ENCODE assay signal across 15 cellular contexts in the genomic region with DNA sequence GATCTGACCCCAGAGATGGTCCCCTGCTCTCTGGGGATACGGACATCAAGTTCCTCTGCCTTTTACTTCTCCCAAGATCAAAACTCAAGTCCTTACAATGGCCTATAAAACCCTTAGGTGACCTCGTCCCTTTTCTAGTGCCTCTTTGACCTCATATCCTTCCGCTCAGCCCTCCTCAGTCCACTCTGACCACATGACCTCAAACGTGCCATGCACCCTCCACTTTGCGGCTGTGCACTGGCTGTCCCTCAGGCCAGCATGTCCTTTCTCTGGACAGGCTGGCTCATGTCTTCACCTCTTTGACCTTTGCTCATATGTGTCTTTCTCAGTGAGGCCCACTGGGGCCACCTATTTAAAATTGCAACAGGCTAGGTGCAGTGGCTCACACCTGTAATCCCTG. TPM values are rescaled to one million over a fixed set of nuclear protein-coding genes. Genes with fewer than 3 reads are reported as not detected.
DNase-seq lines count a peak whose midpoint lies in the region; ATAC-seq and TF ChIP-seq lines count a peak whose summit lies in the region.
"Had no signal": no experiment of that assay in that cellular context is flagged by ENCODE, and none has a peak within 500 bp of the region (broad histone marks: within the 10 kb centered on the region; RNA-seq: fewer than 3 reads in every experiment).

No MANE protein-coding gene starts in this region.

- intact Hi-C loops in CD4-positive, alpha-beta memory T cell (cut with micrococcal nuclease): loop anchor here (5.0 kb wide), 1 partner anchor 275 kb away; the partner anchor contains the start of genes NCBP1 and TSTD2
- intact Hi-C loops in adrenal gland (cut with DNase I): no loop called here

- peaks cover 100% of the 10 kb centered on the region for H3K4me1 ChIP-seq in CD4-positive, alpha-beta memory T cell (ENCODE audit: insufficient read depth, low read length)
- H3K4me1 ChIP-seq in Loucy (ENCODE audit: insufficient read depth, low read length, poor library complexity, severe bottlenecking): peaks cover 31% of the 10 kb centered on the region
- peaks cover 73 to 78% of the 10 kb centered on the region in 2 experiments for H3K4me1 ChIP-seq in neutrophil (ENCODE audit: control insufficient read depth in 1 of 2, insufficient read depth in 1 of 2, low read depth in 1 of 2, low read length in 1 of 2)
- peaks cover 23 to 29% of the 10 kb centered on the region in 2 donors for H3K4me1 ChIP-seq in adrenal gland (replicated peaks in 1 of 2)

- H3K27ac ChIP-seq in CD4-positive, alpha-beta memory T cell (ENCODE audit: low read depth, low read length): peak overlapping the region; percentile 73
- peak overlapping the region; percentile 94 for H3K27ac ChIP-seq in neutrophil
- H3K27ac ChIP-seq in adrenal gland: peak overlapping the region in 2 of 5 donors; percentile 84 to 85
- H3K27ac ChIP-seq: PC-9 had no signal

- peak overlapping the region; percentile 93 to 99 (median 98) for H3K27ac Mint-ChIP-seq in CD4-positive, alpha-beta memory T cell
- peak overlapping the region; percentile 95 for H3K27ac Mint-ChIP-seq in central memory CD8-positive, alpha-beta T cell (ENCODE audit: low read depth)
- H3K27ac Mint-ChIP-seq: progenitor cell of endocrine pancreas had no signal

- peaks cover 40 to 57% of the 10 kb centered on the region in 2 donors for H3K36me3 Mint-ChIP-seq in CD4-positive, alpha-beta memory T cell
- peaks cover 38% of the 10 kb centered on the region for H3K36me3 Mint-ChIP-seq in central memory CD8-positive, alpha-beta T cell (ENCODE audit: insufficient read depth)

- no peaks in the 10 kb centered on the region for H3K9me3 ChIP-seq in CD4-positive, alpha-beta memory T cell (ENCODE audit: control insufficient read depth in 1 of 2, low read length in 2 of 2)
- H3K9me3 ChIP-seq in Loucy (ENCODE audit: insufficient read depth, low read depth, low read length) (no peaks in the 10 kb centered on the region), neutrophil (no peaks in the 10 kb centered on the region), adrenal gland (replicated peaks in 1 of 3) (no peaks in the 10 kb centered on the region)
- H3K9me3 ChIP-seq: mucosa of descending colon had no signal

- peak overlapping the region in 1 of 2 donors; percentile 23 for H3K4me3 ChIP-seq in CD4-positive, alpha-beta memory T cell (ENCODE audit: low read length in 2 of 2)
- H3K4me3 ChIP-seq in Loucy (ENCODE audit: low read length, poor library complexity, severe bottlenecking) (no peak overlapping the region), neutrophil (ENCODE audit: low read depth in 1 of 2, low read length in 1 of 2) (peak overlapping the region; percentile 55 to 57), adrenal gland (no peak overlapping the region)
- H3K4me3 ChIP-seq: mucosa of descending colon, PC-9 had no signal

- ATAC-seq in central memory CD8-positive, alpha-beta T cell (replicated peaks; ENCODE audit: extremely low read depth, poor library complexity, severe bottlenecking): no peak
- ATAC-seq in HG02623 (IDR thresholded peaks at IDR 0.05; ENCODE audit: unreplicated experiment): no peak

- POLR2A ChIA-PET in CD4-positive, alpha-beta memory T cell (lab: Charles Lee; ENCODE audit: partially characterized antibody): interaction anchor here (15.8 kb wide), 1 partner anchor 11 kb away, joined by 746 read pairs; the partner anchor contains the start of gene TRMO
- POLR2A ChIA-PET in GM10248 (lab: Yijun Ruan, JAX): no interaction called here

- H4K20me1 ChIP-seq in Loucy (ENCODE audit: insufficient read depth, low read length, poor library complexity, severe bottlenecking): no peaks in the 10 kb centered on the region

- peak overlapping the region; percentile 62 to 94 (median 86) for H3K4me3 Mint-ChIP-seq in CD4-positive, alpha-beta memory T cell
- peak overlapping the region; percentile 59 for H3K4me3 Mint-ChIP-seq in central memory CD8-positive, alpha-beta T cell

- DNase-seq in CD4-positive, alpha-beta memory T cell: no peak
- DNase-seq in central memory CD8-positive, alpha-beta T cell (ENCODE audit: low spot score in 2 of 2): no peak
- no peak for DNase-seq in adrenal gland
- DNase-seq in GM10248 (ENCODE audit: extremely low spot score): no peak
- DNase-seq: activated CD4-positive, CD25-positive, alpha-beta regulatory T cell treated with anti-CD3 and anti-CD28 coated beads, Interleukin-2, amount 50 U/mL, for 72 hours; glutamatergic neuron; NCI-H1694; NCI-H524 treated with DMSO at 0.1 percent for 48 hours; PC-9 had no signal

- no peak for TF ChIP-seq POLR2A in adrenal gland (IDR thresholded peaks at IDR 0.05)

- H3K27me3 Mint-ChIP-seq in CD4-positive, alpha-beta memory T cell: no peaks in the 10 kb centered on the region
- H3K27me3 Mint-ChIP-seq in central memory CD8-positive, alpha-beta T cell: no peaks in the 10 kb centered on the region
- H3K27me3 Mint-ChIP-seq: progenitor cell of endocrine pancreas had no signal

- 84 to 92% (median 85%) methylated on average over 5 of the region's 5 CpGs for WGBS in adrenal gland, 4 donors

- H3K27me3 ChIP-seq in CD4-positive, alpha-beta memory T cell (ENCODE audit: insufficient read depth, low read length): no peaks in the 10 kb centered on the region
- H3K27me3 ChIP-seq in Loucy (ENCODE audit: insufficient read depth, low read length, poor library complexity, severe bottlenecking) (no peaks in the 10 kb centered on the region), neutrophil (no peaks in the 10 kb centered on the region), adrenal gland (no peaks in the 10 kb centered on the region)

- no peak for TF ChIP-seq CTCF in Loucy (conservative IDR thresholded peaks at IDR 0.05; ENCODE audit: low read length)
- TF ChIP-seq CTCF in neutrophil (IDR thresholded peaks at IDR 0.05): no peak
- TF ChIP-seq CTCF in adrenal gland (IDR thresholded peaks at IDR 0.05): no peak
- no peak for TF ChIP-seq CTCF in GM10248 (IDR thresholded peaks at IDR 0.05; ENCODE audit: control extremely low read depth, extremely low read depth, low read depth, missing control alignments)

- H3K9me2 ChIP-seq in Loucy (replicated peaks; ENCODE audit: low read depth, low read length): no peaks in the 10 kb centered on the region

- H3K4me1 Mint-ChIP-seq in CD4-positive, alpha-beta memory T cell: peaks cover 58 to 96% (median 81%) of the 10 kb centered on the region in 4 donors
- H3K4me1 Mint-ChIP-seq in central memory CD8-positive, alpha-beta T cell: peaks cover 64% of the 10 kb centered on the region

- no peaks in the 10 kb centered on the region for H3K9me3 Mint-ChIP-seq in CD4-positive, alpha-beta memory T cell
- H3K9me3 Mint-ChIP-seq in central memory CD8-positive, alpha-beta T cell: no peaks in the 10 kb centered on the region

- H3K9ac ChIP-seq in Loucy (ENCODE audit: low read depth, low read length, poor library complexity, severe bottlenecking): peak overlapping the region; percentile 28

- H3K36me3 ChIP-seq in CD4-positive, alpha-beta memory T cell (ENCODE audit: insufficient read depth, low read length): peaks cover 31% of the 10 kb centered on the region
- H3K36me3 ChIP-seq in Loucy (ENCODE audit: insufficient read depth, low read length) (peaks cover 7% of the 10 kb centered on the region; the same call in 1 of the 2 replicates), neutrophil (peaks cover 27% of the 10 kb centered on the region), adrenal gland (replicated peaks in 1 of 2) (peaks cover 0 to 40% of the 10 kb centered on the region in 2 donors)

- H3F3A ChIP-seq in Loucy (ENCODE audit: low read depth): no peaks in the 10 kb centered on the region

- CTCF ChIA-PET in CD4-positive, alpha-beta memory T cell (lab: Charles Lee; ENCODE audit: partially characterized antibody): interaction anchor here (9.0 to 11.2 kb wide), 2 partner anchors 13 to 19 kb away, joined by 165 to 312 read pairs; partner anchors contain the start of gene TRMO
- CTCF ChIA-PET in GM10248 (lab: Yijun Ruan, JAX): interaction anchor here (5.2 to 6.9 kb wide), 2 partner anchors 7 to 14 kb away, joined by 39 to 44 read pairs; partner anchors contain the start of gene TRMO

- no peak overlapping the region for H2AFZ ChIP-seq in Loucy (ENCODE audit: low read length)
- H2AFZ ChIP-seq: PC-9 had no signal

- H3K79me2 ChIP-seq in Loucy (ENCODE audit: insufficient read depth, low read length): peaks cover 4% of the 10 kb centered on the region; the same call in 1 of the 2 replicates

- H3K4me2 ChIP-seq in Loucy (ENCODE audit: low read depth, low read length, poor library complexity, severe bottlenecking): peak overlapping the region; percentile 39
- H3K4me2 ChIP-seq: PC-9 had no signal

RNA-seq across cellular contexts. Expression of gene TRMO, which starts 14.7 kb away (rescaled TPM):
- 10 to 100 TPM; 51.6 to 59.5 TPM for total RNA-seq in CD4-positive, alpha-beta memory T cell
- 10 to 100 TPM; 21.7 to 31.2 TPM for polyA plus RNA-seq in CD4-positive, alpha-beta memory T cell
- 10 to 100 TPM; 11.4 to 30.3 (median 17.1) TPM for total RNA-seq in adrenal gland
- polyA plus RNA-seq in adrenal gland: 10 to 100 TPM in 1 of 3 donors, 1 to 10 TPM in 2; 7.8 to 40.4 (median 9.5) TPM

RNA-seq across cellular contexts. Expression of gene HEMGN, which starts 30.3 kb away (rescaled TPM):
- 1 to 10 TPM; 1.6 to 2.3 TPM for total RNA-seq in CD4-positive, alpha-beta memory T cell
- 1 to 10 TPM; 3.4 to 4.0 TPM for polyA plus RNA-seq in CD4-positive, alpha-beta memory T cell
- total RNA-seq in adrenal gland: under 1 TPM in 2 of 8 donors, not detected in 6; 0.22 to 0.23 TPM
- polyA plus RNA-seq in adrenal gland: not detected
- total RNA-seq: epithelial cell of proximal tubule, mucosa of descending colon, PC-9, progenitor cell of endocrine pancreas had no signal

RNA-seq across cellular contexts. Expression of gene FOXE1, which starts 54.6 kb away (rescaled TPM):
- total RNA-seq in CD4-positive, alpha-beta memory T cell: not detected
- polyA plus RNA-seq in CD4-positive, alpha-beta memory T cell: not detected
- under 1 TPM in 1 of 8 donors, not detected in 7; 0.78 TPM for total RNA-seq in adrenal gland
- not detected for polyA plus RNA-seq in adrenal gland
- total RNA-seq: mucosa of descending colon had no signal

Comparison
In these comparisons a context has a peak if more than half of its experiments do, and no peak if none do; other contexts are left out.
1. H3K4me3 ChIP-seq: peak in neutrophil (2 of 2); none in Loucy (single experiment) and adrenal gland (0 of 4).